Comparison of ENCODE assay signal across 19 cellular contexts in genomic region chr10:93189959-93190358, GRCh38.
A peak's percentile ranks its signal among the peaks of the same experiment; 100 is the strongest.
DNase-seq lines count a peak whose midpoint lies in the region; ATAC-seq and TF ChIP-seq lines count a peak whose summit lies in the region.
"Had no signal": no experiment of that assay in that cellular context is flagged by ENCODE, and none has a peak within 500 bp of the region (broad histone marks: within the 10 kb centered on the region; RNA-seq: fewer than 3 reads in every experiment).

No MANE protein-coding gene starts in this region.

- ATAC-seq in GM23338 (no peak), left colon (peak; percentile 15), gastroesophageal sphincter (no peak)
- ATAC-seq: A549, SK-N-SH treated with all-trans-retinoic acid at 6 μM for 48 hours had no signal

- H2AFZ ChIP-seq in GM23338, result peak overlapping the region; percentile 63

- intact Hi-C loops in left colon (cut with DNase I, micrococcal nuclease), result no loop called here

- H3F3A ChIP-seq in GM23338 (replicated peaks; ENCODE audit: low read depth), result no peaks in the 10 kb centered on the region

- no peaks in the 10 kb centered on the region for H3K27me3 ChIP-seq in BLaER1 treated with 17β-estradiol and CSF1 and Interleukin-3, amounts not matched to agents 10 nM and 100 nM
- H3K27me3 ChIP-seq in GM23338 (ENCODE audit: insufficient read depth) (no peaks in the 10 kb centered on the region), gastroesophageal sphincter (no peaks in the 10 kb centered on the region)
- H3K27me3 ChIP-seq: Peyer's patch had no signal

- peak overlapping the region in 10 of 11 experiments; percentile 6 to 78 (median 66); a peak in 19 of 22 replicates for H3K4me2 ChIP-seq in BLaER1 treated with 17β-estradiol and CSF1 and Interleukin-3, amounts not matched to agents 10 nM and 100 nM
- no peak overlapping the region for H3K4me2 ChIP-seq in GM23338
- H3K4me2 ChIP-seq: A549 had no signal

- H3K36me3 ChIP-seq in BLaER1 treated with 17β-estradiol and CSF1 and Interleukin-3, amounts not matched to agents 10 nM and 100 nM, result no peaks in the 10 kb centered on the region
- no peaks in the 10 kb centered on the region for H3K36me3 ChIP-seq in GM23338 (ENCODE audit: insufficient read depth)
- H3K36me3 ChIP-seq in gastroesophageal sphincter, result no peaks in the 10 kb centered on the region
- H3K36me3 ChIP-seq: Peyer's patch had no signal

- TF ChIP-seq CTCF in GM23338 (conservative IDR thresholded peaks at IDR 0.05; ENCODE audit: low read depth in 2 of 2) (no peak), progenitor cell of endocrine pancreas (IDR thresholded peaks at IDR 0.05; ENCODE audit: unreplicated experiment) (no peak), endothelial cell (IDR thresholded peaks at IDR 0.05; ENCODE audit: unreplicated experiment) (no peak), gastroesophageal sphincter (IDR thresholded peaks at IDR 0.05) (no peak)

- no peaks in the 10 kb centered on the region for H3K36me3 Mint-ChIP-seq in GM23338 (ENCODE audit: low read depth)
- H3K36me3 Mint-ChIP-seq in progenitor cell of endocrine pancreas (ENCODE audit: insufficient read depth), result no peaks in the 10 kb centered on the region
- no peaks in the 10 kb centered on the region for H3K36me3 Mint-ChIP-seq in endothelial cell (ENCODE audit: low read depth, unreplicated experiment)
- H3K36me3 Mint-ChIP-seq: CD4-positive, CD25-positive, alpha-beta regulatory T cell had no signal

- no peaks in the 10 kb centered on the region for H3K79me2 ChIP-seq in GM23338 (replicated peaks; ENCODE audit: insufficient read depth)

- no peak for TF ChIP-seq POLR2A in gastroesophageal sphincter (IDR thresholded peaks at IDR 0.05)

- H3K9me3 Mint-ChIP-seq in GM23338 (no peaks in the 10 kb centered on the region), progenitor cell of endocrine pancreas (ENCODE audit: low read depth) (peaks cover 2% of the 10 kb centered on the region), endothelial cell (ENCODE audit: unreplicated experiment) (no peaks in the 10 kb centered on the region)

- H3K27me3 Mint-ChIP-seq in GM23338 (ENCODE audit: insufficient read depth, low read depth, poor library complexity), result peaks cover 5% of the 10 kb centered on the region
- no peaks in the 10 kb centered on the region for H3K27me3 Mint-ChIP-seq in progenitor cell of endocrine pancreas
- H3K27me3 Mint-ChIP-seq in endothelial cell (ENCODE audit: unreplicated experiment), result peaks cover 2% of the 10 kb centered on the region

- H3K4me3 Mint-ChIP-seq in GM23338 (no peak overlapping the region), progenitor cell of endocrine pancreas (ENCODE audit: low read depth) (no peak overlapping the region), endothelial cell (ENCODE audit: unreplicated experiment) (no peak overlapping the region)
- H3K4me3 Mint-ChIP-seq: B cell; CD4-positive, CD25-positive, alpha-beta regulatory T cell had no signal

- 0 out of 2 replicates have a peak, but pooled peaks cover 2% of the 10 kb centered on the region for H3K9me2 ChIP-seq in GM23338 (ENCODE audit: insufficient read depth)

- H3K27ac ChIP-seq in BLaER1 treated with 17β-estradiol and CSF1 and Interleukin-3, amounts not matched to agents 10 nM and 100 nM, result peak overlapping the region in 8 of 11 experiments; percentile 4 to 74 (median 38); a peak in 11 of 22 replicates
- H3K27ac ChIP-seq in GM23338 (ENCODE audit: low read depth) (no peak overlapping the region), gastroesophageal sphincter (no peak overlapping the region)
- H3K27ac ChIP-seq: A549, Peyer's patch had no signal

- H4K20me1 ChIP-seq in BLaER1 treated with 17β-estradiol and CSF1 and Interleukin-3, amounts not matched to agents 10 nM and 100 nM, result no peaks in the 10 kb centered on the region
- H4K20me1 ChIP-seq in GM23338 (replicated peaks; ENCODE audit: insufficient read depth), result no peaks in the 10 kb centered on the region

- peaks cover 0 to 31% (median 19%) of the 10 kb centered on the region in 10 experiments; a peak in 17 of 20 replicates for H3K4me1 ChIP-seq in BLaER1 treated with 17β-estradiol and CSF1 and Interleukin-3, amounts not matched to agents 10 nM and 100 nM
- H3K4me1 ChIP-seq in GM23338 (ENCODE audit: insufficient read depth) (peaks cover 8% of the 10 kb centered on the region), gastroesophageal sphincter (no peaks in the 10 kb centered on the region)
- H3K4me1 ChIP-seq: A549, Peyer's patch had no signal

- 91 to 96% methylated on average over 3 of the region's 3 CpGs for whole genome bisulfite sequencing in gastroesophageal sphincter (ENCODE audit: low coverage in 1 of 2), 2 donors

- H3K4me3 ChIP-seq in BLaER1 treated with 17β-estradiol and CSF1 and Interleukin-3, amounts not matched to agents 10 nM and 100 nM, result no peak overlapping the region
- H3K4me3 ChIP-seq in GM23338, result no peak overlapping the region
- no peak overlapping the region for H3K4me3 ChIP-seq in gastroesophageal sphincter
- H3K4me3 ChIP-seq: A549, Peyer's patch had no signal

- H3K27ac Mint-ChIP-seq in GM23338 (peak overlapping the region; percentile 43; the same call in 1 of the 2 replicates), progenitor cell of endocrine pancreas (peak overlapping the region; percentile 37), endothelial cell (ENCODE audit: unreplicated experiment) (no peak overlapping the region)
- H3K27ac Mint-ChIP-seq: B cell had no signal

- TF ChIP-seq EP300 in gastroesophageal sphincter (IDR thresholded peaks at IDR 0.05), result no peak

- no peak for DNase-seq in GM23338 (ENCODE audit: low spot score)
- no peak for DNase-seq in left colon
- DNase-seq in progenitor cell of endocrine pancreas (ENCODE audit: low spot score, unreplicated experiment), result no peak
- DNase-seq in endothelial cell (ENCODE audit: low spot score), result no peak
- DNase-seq in NCI-H526 (lab: John Stamatoyannopoulos, UW), result no peak
- DNase-seq: CD4-positive, CD25-positive, alpha-beta regulatory T cell; MM.1S; NCI-H1092; NCI-H1436; NCI-H187 treated with DMSO at 0.1 percent for 48 hours; NCI-H2107; NCI-H446 treated with DMSO at 0.1 percent for 48 hours; NCI-H69; Peyer's patch had no signal

- H3K4me1 Mint-ChIP-seq in GM23338 (peaks cover 15% of the 10 kb centered on the region), progenitor cell of endocrine pancreas (ENCODE audit: low read depth) (peaks cover 9% of the 10 kb centered on the region), endothelial cell (ENCODE audit: unreplicated experiment) (peaks cover 3% of the 10 kb centered on the region)
- H3K4me1 Mint-ChIP-seq: B cell had no signal

- H3K9ac ChIP-seq in BLaER1 treated with 17β-estradiol and CSF1 and Interleukin-3, amounts not matched to agents 10 nM and 100 nM, result peak overlapping the region in 3 of 11 experiments; percentile 10 to 45 (median 31); a peak in 2 of 22 replicates

- peaks cover 0 to 7% (median 3%) of the 10 kb centered on the region in 11 experiments; a peak in 3 of 22 replicates for H3K9me3 ChIP-seq in BLaER1 treated with 17β-estradiol and CSF1 and Interleukin-3, amounts not matched to agents 10 nM and 100 nM (replicated peaks in 1 of 11)
- no peaks in the 10 kb centered on the region for H3K9me3 ChIP-seq in gastroesophageal sphincter
- H3K9me3 ChIP-seq: A549, Peyer's patch had no signal

TF ChIP-seq in GM23338, 12 proteins besides CTCF, POLR2A, EP300 and RAD21 (continues in another document):
- no peak for TF ChIP-seq EZH2phosphoT487 (IDR thresholded peaks at IDR 0.05; ENCODE audit: unreplicated experiment)

Comparison
In these comparisons a context has a peak if more than half of its experiments do, and no peak if none do; other contexts are left out.
1. H3K27ac ChIP-seq: peak in BLaER1 treated with 17β-estradiol and CSF1 and Interleukin-3, amounts not matched to agents 10 nM and 100 nM (8 of 11); none in GM23338 (single experiment) and gastroesophageal sphincter (0 of 4).